ENCODE assay signal across 14 cellular contexts in the genomic region with DNA sequence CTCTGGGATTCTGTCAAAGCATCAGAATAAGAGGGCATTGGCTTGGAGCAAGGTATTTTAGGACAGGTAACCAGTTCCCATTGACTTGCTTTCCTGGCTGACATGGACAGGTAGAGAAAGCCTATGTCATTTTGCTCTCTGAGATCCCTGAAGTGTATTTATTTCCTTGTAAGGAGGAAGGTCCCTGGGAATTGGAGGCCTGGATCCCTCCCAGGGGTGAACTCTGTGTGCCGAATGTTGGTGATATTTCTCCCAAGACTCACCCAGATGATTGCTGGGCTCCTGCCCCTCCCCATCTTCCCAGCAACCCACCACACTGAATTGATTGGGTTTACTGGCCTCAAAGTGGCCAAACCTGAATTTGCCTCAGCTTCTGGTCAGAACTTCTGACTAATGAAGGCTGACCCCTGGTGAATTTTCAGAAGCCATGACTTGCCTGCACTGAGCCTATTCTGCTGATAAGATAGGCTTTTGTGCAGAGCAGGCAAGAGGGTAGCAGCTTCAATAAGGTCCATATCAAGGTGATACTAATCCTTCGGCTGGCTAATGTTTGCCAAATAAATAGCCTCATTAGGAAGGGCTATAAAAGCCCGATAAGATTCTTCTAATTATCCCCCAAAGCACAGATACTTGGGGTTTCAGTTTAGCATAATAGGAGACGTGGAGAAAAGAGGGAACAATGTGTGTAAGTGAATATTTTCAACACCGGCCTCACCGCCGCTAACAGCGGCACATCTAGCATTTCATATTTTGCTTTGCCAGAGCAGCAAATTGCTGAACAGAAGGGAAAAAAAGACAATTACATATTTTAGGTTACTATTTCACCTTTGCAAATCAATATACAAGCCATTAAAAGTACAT.
DNase-seq lines count a peak whose midpoint lies in the region; ATAC-seq and TF ChIP-seq lines count a peak whose summit lies in the region.
"Had no signal": no experiment of that assay in that cellular context is flagged by ENCODE, and none has a peak within 500 bp of the region (broad histone marks: within the 10 kb centered on the region; RNA-seq: fewer than 3 reads in every experiment).

No MANE protein-coding gene starts in this region.

- peak overlapping the region in 1 of 10 donors; percentile 28 for H3K27ac Mint-ChIP-seq in naive thymus-derived CD8-positive, alpha-beta T cell
- H3K27ac Mint-ChIP-seq: activated T-helper 1 cell treated with anti-CD3 and anti-CD28 coated beads, Interleukin-12 subunit alpha, Interleukin-12 subunit beta, Interleukin-2, Interleukin-4 antibody, amounts not matched to agents 30 ng/mL and 10 ng/mL and 1 ng/mL, durations not matched to agents 14 hours and 24 hours and 36 hours; CD8-positive, alpha-beta T cell; nephron had no signal

- H3K4me3 ChIP-seq in colonic mucosa (no peak overlapping the region), osteoblast (ENCODE audit: insufficient read depth, low read length) (no peak overlapping the region)

- no peaks in the 10 kb centered on the region for H4K20me1 ChIP-seq in osteoblast (ENCODE audit: insufficient read depth, low read length)

- H3K4me1 Mint-ChIP-seq in naive thymus-derived CD8-positive, alpha-beta T cell = peaks cover 0 to 19% (median 8%) of the 10 kb centered on the region in 4 donors

- H3K9me3 ChIP-seq in colonic mucosa = no peaks in the 10 kb centered on the region
- H3K9me3 ChIP-seq in osteoblast (ENCODE audit: low read depth, low read length) = no peaks in the 10 kb centered on the region

- peak; percentile 86 for DNase-seq in DMS53 treated with DMSO at 0.1 percent for 48 hours (lab: John Stamatoyannopoulos, UW; ENCODE audit: unreplicated experiment)
- DNase-seq in NCI-H146 treated with DMSO at 0.1 percent for 48 hours (lab: John Stamatoyannopoulos, UW; ENCODE audit: unreplicated experiment) = peak; percentile 28
- no peak for DNase-seq in colonic mucosa
- no peak for DNase-seq in osteoblast (ENCODE audit: insufficient read length, low spot score, missing footprints)
- DNase-seq in naive thymus-derived CD8-positive, alpha-beta T cell = no peak
- no peak for DNase-seq in NCI-H510A (lab: John Stamatoyannopoulos, UW)
- DNase-seq in activated T-cell treated with anti-CD3 and anti-CD28 coated beads, Interleukin-2, amount 50 U/mL, for 1 hour = no peak
- DNase-seq: aorta; CD8-positive, alpha-beta T cell; effector CD4-positive, alpha-beta T cell; NCI-H1436; NCI-H82 had no signal

- intact Hi-C loops in colonic mucosa (cut with DNase I) = loop anchor here (5.0 kb wide), 1 partner anchor 155 kb away; the partner anchor contains the start of gene PITX1

- H3K36me3 Mint-ChIP-seq in naive thymus-derived CD8-positive, alpha-beta T cell = no peaks in the 10 kb centered on the region
- H3K36me3 Mint-ChIP-seq: CD8-positive, alpha-beta T cell had no signal

- no peak overlapping the region for H3K4me2 ChIP-seq in osteoblast (ENCODE audit: insufficient read depth, low read length)

- H3K27me3 ChIP-seq in colonic mucosa (peaks cover 17% of the 10 kb centered on the region), osteoblast (ENCODE audit: insufficient read depth, low read length) (no peaks in the 10 kb centered on the region)

- no peaks in the 10 kb centered on the region for H3K4me1 ChIP-seq in colonic mucosa
- H3K4me1 ChIP-seq in osteoblast (ENCODE audit: insufficient read depth, low read length) = peaks cover 7% of the 10 kb centered on the region

- H2AFZ ChIP-seq in osteoblast (ENCODE audit: low read length) = no peak overlapping the region

- H3K9ac ChIP-seq in colonic mucosa (ENCODE audit: low read depth in 2 of 2, low read length in 2 of 2) = no peak overlapping the region

- ATAC-seq in naive thymus-derived CD8-positive, alpha-beta T cell = no peak
- ATAC-seq: CD8-positive, alpha-beta T cell had no signal

- H3K36me3 ChIP-seq in colonic mucosa (no peaks in the 10 kb centered on the region), osteoblast (ENCODE audit: insufficient read depth, low read length) (no peaks in the 10 kb centered on the region)

- H3K27ac ChIP-seq in colonic mucosa (peak overlapping the region; percentile 13), osteoblast (ENCODE audit: low read depth, low read length) (no peak overlapping the region)

- TF ChIP-seq CTCF in colonic mucosa (IDR thresholded peaks at IDR 0.05) (no peak), osteoblast (IDR thresholded peaks at IDR 0.05; ENCODE audit: extremely low read depth, low read depth, low read length) (peak; percentile 24)

- H3K79me2 ChIP-seq in osteoblast (ENCODE audit: insufficient read depth, low read length) = no peaks in the 10 kb centered on the region

- POLR2A ChIA-PET in naive thymus-derived CD8-positive, alpha-beta T cell (lab: Charles Lee) = no interaction called here

- H3K4me3 Mint-ChIP-seq in naive thymus-derived CD8-positive, alpha-beta T cell = no peak overlapping the region
- H3K4me3 Mint-ChIP-seq: activated T-helper 1 cell treated with anti-CD3 and anti-CD28 coated beads, Interleukin-12 subunit alpha, Interleukin-12 subunit beta, Interleukin-2, Interleukin-4 antibody, amounts not matched to agents 30 ng/mL and 10 ng/mL and 1 ng/mL, durations not matched to agents 14 hours and 24 hours and 36 hours; CD8-positive, alpha-beta T cell; nephron had no signal

- H3K27me3 Mint-ChIP-seq in naive thymus-derived CD8-positive, alpha-beta T cell = peaks cover 4 to 16% (median 10%) of the 10 kb centered on the region in 5 donors

- H3K9me3 Mint-ChIP-seq in naive thymus-derived CD8-positive, alpha-beta T cell = no peaks in the 10 kb centered on the region
- H3K9me3 Mint-ChIP-seq: activated T-helper 1 cell treated with anti-CD3 and anti-CD28 coated beads, Interleukin-12 subunit alpha, Interleukin-12 subunit beta, Interleukin-2, Interleukin-4 antibody, amounts not matched to agents 30 ng/mL and 10 ng/mL and 1 ng/mL, durations not matched to agents 14 hours and 24 hours and 36 hours; CD8-positive, alpha-beta T cell; nephron had no signal

Comparison
In these comparisons a context has a peak if more than half of its experiments do, and no peak if none do; other contexts are left out.
1. DNase-seq: peak in DMS53 treated with DMSO at 0.1 percent for 48 hours (single experiment) and NCI-H146 treated with DMSO at 0.1 percent for 48 hours (single experiment); none in colonic mucosa (single experiment), osteoblast (single experiment), naive thymus-derived CD8-positive, alpha-beta T cell (0 of 10), NCI-H510A (single experiment) and activated T-cell treated with anti-CD3 and anti-CD28 coated beads, Interleukin-2, amount 50 U/mL, for 1 hour (single experiment).